Comparison of ENCODE assay signal across 17 cellular contexts in the genomic region with DNA sequence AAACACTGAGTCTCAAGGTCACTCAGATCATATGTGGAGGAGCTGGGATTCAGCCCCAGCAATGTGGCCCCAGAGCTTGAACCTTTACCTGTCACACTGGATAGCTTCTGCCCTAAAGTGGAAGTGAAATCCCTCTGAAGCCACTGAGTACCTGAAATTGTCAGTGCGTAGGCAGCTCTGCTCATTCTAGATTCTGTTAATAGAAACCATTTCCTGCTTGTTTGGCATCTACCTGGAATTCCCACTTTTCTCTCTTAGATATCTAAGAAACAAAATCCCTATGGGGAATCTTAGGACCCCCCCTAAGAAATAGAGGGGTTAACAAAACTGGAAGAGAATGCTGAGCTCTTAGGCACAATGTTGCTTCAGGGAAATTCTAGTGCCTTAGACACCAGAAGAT. TPM values are rescaled to one million over a fixed set of nuclear protein-coding genes. Genes with fewer than 3 reads are reported as not detected.
A peak's percentile ranks its signal among the peaks of the same experiment; 100 is the strongest.
DNase-seq lines count a peak whose midpoint lies in the region; ATAC-seq, FAIRE-seq and TF ChIP-seq lines count a peak whose summit lies in the region.
"Had no signal": no experiment of that assay in that cellular context is flagged by ENCODE, and none has a peak within 500 bp of the region (broad histone marks: within the 10 kb centered on the region; RNA-seq: fewer than 3 reads in every experiment).

No MANE protein-coding gene starts in this region.

- no peak overlapping the region for H3K4me3 Mint-ChIP-seq in CD4-positive, alpha-beta T cell
- H3K4me3 Mint-ChIP-seq: immature natural killer cell, neural crest cell had no signal

- 0% methylated on average over 1 of the region's 1 CpG for WGBS in GM12878 (ENCODE audit: insufficient coverage, insufficient replicate concordance, low lambda C conversion rate, missing lambda C conversion rate)

- no peak for TF ChIP-seq EP300 in GM12878 (IDR thresholded peaks at IDR 0.05; ENCODE audit: borderline replicate concordance in 1 of 2, control insufficient read depth in 1 of 2, low read depth in 2 of 2, low read length in 2 of 2)

- peak; percentile 73 for ATAC-seq in GM18498 (IDR thresholded peaks at IDR 0.05; ENCODE audit: unreplicated experiment)
- ATAC-seq in GM19395 (IDR thresholded peaks at IDR 0.05; ENCODE audit: unreplicated experiment): peak; percentile 77
- peak; percentile 77 for ATAC-seq in HG02852 (IDR thresholded peaks at IDR 0.05; ENCODE audit: unreplicated experiment)
- peak; percentile 93 for ATAC-seq in GM12878
- ATAC-seq in CD4-positive, alpha-beta T cell (ENCODE audit: poor library complexity): no peak
- ATAC-seq in GM21381 (IDR thresholded peaks at IDR 0.05; ENCODE audit: unreplicated experiment): no peak
- ATAC-seq: gastroesophageal sphincter had no signal

- H3K4me1 Mint-ChIP-seq in CD4-positive, alpha-beta T cell (ENCODE audit: low read depth): no peaks in the 10 kb centered on the region
- H3K4me1 Mint-ChIP-seq: immature natural killer cell had no signal

- H3K9ac ChIP-seq in GM12878 (ENCODE audit: control insufficient read depth, insufficient read depth, low read length): no peak overlapping the region

- in situ Hi-C loops in GM12878 (cut with MboI): no loop called here

- CTCF ChIA-PET in GM12878 (lab: Yijun Ruan, JAX): interaction anchor here (0.6 to 3.7 kb wide), 13 partner anchors 12 to 465 kb away, joined by 3 to 36 read pairs (median 4); no protein-coding TSS in a partner anchor
- CTCF ChIA-PET in CD4-positive, alpha-beta T cell (lab: Charles Lee): no interaction called here

- H3K9me3 Mint-ChIP-seq in CD4-positive, alpha-beta T cell: no peaks in the 10 kb centered on the region
- H3K9me3 Mint-ChIP-seq: immature natural killer cell, neural crest cell had no signal

- no peaks in the 10 kb centered on the region for H3K27me3 Mint-ChIP-seq in CD4-positive, alpha-beta T cell

- POLR2A ChIA-PET in GM12878 (lab: Charles Lee): interaction anchor here (0.5 to 1.3 kb wide), 7 partner anchors 9 to 128 kb away, joined by 3 to 5 read pairs (median 3); no protein-coding TSS in a partner anchor
- POLR2A ChIA-PET in CD4-positive, alpha-beta T cell (lab: Charles Lee): interaction anchor here (0.7 kb wide), 1 partner anchor 21 kb away, joined by 3 read pairs; no protein-coding TSS in a partner anchor

- H3K9me3 ChIP-seq in GM12878 (replicated peaks; ENCODE audit: control insufficient read depth, insufficient read depth, low read length): no peaks in the 10 kb centered on the region; the same call in 2 of the 3 replicates
- H3K9me3 ChIP-seq in CD4-positive, alpha-beta T cell (ENCODE audit: control insufficient read depth, low read length): no peaks in the 10 kb centered on the region
- H3K9me3 ChIP-seq: gastroesophageal sphincter, transverse colon had no signal

- H3K4me1 ChIP-seq in GM12878 (ENCODE audit: control insufficient read depth, insufficient read depth, low read length): peaks cover 18% of the 10 kb centered on the region
- H3K4me1 ChIP-seq: gastroesophageal sphincter, transverse colon had no signal

- intact Hi-C loops in GM12878 (cut with micrococcal nuclease; ENCODE audit: unreplicated experiment): no loop called here
- intact Hi-C loops in CD4-positive, alpha-beta T cell (cut with DNase I, micrococcal nuclease): loop anchor here in 1 of 2 experiments (10.0 kb wide), 1 partner anchor 48 kb away; no protein-coding TSS in a partner anchor

- H3K27ac Mint-ChIP-seq in CD4-positive, alpha-beta T cell: no peak overlapping the region
- H3K27ac Mint-ChIP-seq: immature natural killer cell had no signal

- no peak overlapping the region for H2AFZ ChIP-seq in GM12878 (ENCODE audit: control insufficient read depth, low read depth, low read length)

- peak overlapping the region; percentile 80 for H3K27ac ChIP-seq in GM12878 (ENCODE audit: control insufficient read depth, insufficient read depth)
- H3K27ac ChIP-seq in CD4-positive, alpha-beta T cell (ENCODE audit: low read depth, low read length): no peak overlapping the region
- H3K27ac ChIP-seq: gastroesophageal sphincter, transverse colon had no signal

- TF ChIP-seq CTCF in GM12878 (IDR thresholded peaks at IDR 0.05 in 2 of 3, conservative IDR thresholded peaks at IDR 0.05 in 1 of 3; ENCODE audit: control insufficient read depth in 2 of 3, extremely low read depth in 1 of 3, insufficient read depth in 1 of 3, low read depth in 3 of 3, low read length in 3 of 3): no peak
- TF ChIP-seq CTCF in CD4-positive, alpha-beta T cell (IDR thresholded peaks at IDR 0.05): no peak

- H3K36me3 Mint-ChIP-seq in CD4-positive, alpha-beta T cell (ENCODE audit: low read depth): peaks cover 96% of the 10 kb centered on the region

- peak; percentile 87 for FAIRE-seq in GM12878 (lab: Jason Lieb, UNC)
- FAIRE-seq: endothelial cell of umbilical vein, TTC549 had no signal

- no peak for TF ChIP-seq RAD21 in GM12878 (IDR thresholded peaks at IDR 0.05; ENCODE audit: insufficient read depth, low read depth, low read length)

- no peaks in the 10 kb centered on the region for H3K27me3 ChIP-seq in GM12878 (replicated peaks in 1 of 2; ENCODE audit: control insufficient read depth in 2 of 2, insufficient read depth in 2 of 2, low read length in 1 of 2)
- no peaks in the 10 kb centered on the region for H3K27me3 ChIP-seq in CD4-positive, alpha-beta T cell (ENCODE audit: control insufficient read depth, insufficient read depth, low read length)
- H3K27me3 ChIP-seq: gastroesophageal sphincter, transverse colon had no signal

- no TSS peak for BruUV-seq in GM12878 (replicated peaks; lab: Mats Ljungman, UMichigan)

- H3K4me2 ChIP-seq in GM12878 (ENCODE audit: control insufficient read depth, insufficient read depth): peak overlapping the region; percentile 73

- no peak for TF ChIP-seq POLR2A in GM12878 (IDR thresholded peaks at IDR 0.05; ENCODE audit: low read depth, low read length)

- RAD21 ChIA-PET in GM12878 (lab: Charles Lee; ENCODE audit: unreplicated experiment): interaction anchor here (0.8 to 2.0 kb wide), 14 partner anchors 8 to 464 kb away, joined by 3 to 27 read pairs (median 4); no protein-coding TSS in a partner anchor

- DNase-seq in GM12878 (ENCODE audit: low read depth, low spot score) (peak; percentile 56), iPS-NIHi11 (ENCODE audit: low spot score) (no peak)
- DNase-seq in CD4-positive, alpha-beta T cell: no peak
- DNase-seq: C1 segment of cervical spinal cord, immature natural killer cell, KG1, NCI-H345, transverse colon had no signal

- H3K4me3 ChIP-seq in GM12878: no peak overlapping the region
- H3K4me3 ChIP-seq: gastroesophageal sphincter, transverse colon had no signal

- H4K20me1 ChIP-seq in GM12878 (ENCODE audit: control insufficient read depth, insufficient read depth): no peaks in the 10 kb centered on the region

- SMC1A ChIA-PET in GM12878 (lab: Charles Lee; ENCODE audit: uncharacterized antibody, unreplicated experiment): interaction anchor here (0.6 to 5.0 kb wide), 22 partner anchors 9 to 518 kb away, joined by 3 to 43 read pairs (median 4); no protein-coding TSS in a partner anchor

- no peaks in the 10 kb centered on the region for H3K79me2 ChIP-seq in GM12878 (ENCODE audit: control insufficient read depth, insufficient read depth, low read length)

- H3K36me3 ChIP-seq in GM12878 (ENCODE audit: control insufficient read depth in 2 of 2, insufficient read depth in 2 of 2, low read length in 1 of 2): peaks cover 10 to 28% of the 10 kb centered on the region in 2 experiments

TF ChIP-seq in GM12878, 131 proteins besides CTCF, POLR2A, EP300 and RAD21 (continues in another document):
- TF ChIP-seq NRF1 (conservative IDR thresholded peaks at IDR 0.05; ENCODE audit: low read depth, low read length): no peak
- TF ChIP-seq NR2F1 (conservative IDR thresholded peaks at IDR 0.05): 0 out of 2 replicates have a peak, but pooled peaks have one; percentile 18
- TF ChIP-seq PKNOX1 (IDR thresholded peaks at IDR 0.05): no peak

RNA-seq across cellular contexts. Expression of gene FBXL22, which starts 29.8 kb away (rescaled TPM):
- 1.2 and 2.1 TPM in 2 replicates for total RNA-seq in GM12878 (2013; cell fraction: nucleolus; rRNA removed)
- total RNA-seq in GM12878 (2014; rRNA removed) (0.62 and 0.87 TPM in 2 replicates), GM12878 (2014; rRNA removed; fragmentation: Illumina TruSeq; extraction: Trizol) (0.28 and 0.40 TPM in 2 replicates), GM12878 (2021) (0.45 and 0.82 TPM in 2 replicates)
- polyA plus RNA-seq in GM12878 (2011; ENCODE audit: low read depth): 0.16 TPM
- polyA plus RNA-seq in GM12878 (2011; rRNA removed) (0.10 and 0.24 TPM in 2 replicates), GM12878 (2014; fragmentation: Illumina TruSeq; extraction: Trizol) (0.24 and 0.41 TPM in 2 replicates), GM12878 (2014; fragmentation: Nextera tagmentation; extraction: Ambion mirVana) (under 1 TPM; 0.05 to 0.07 TPM), GM12878 (2014; rRNA removed) (0.34 and 0.67 TPM in 2 replicates), GM12878 (2016; fragmentation: Nextera tagmentation; extraction: Ambion mirVana) (1 to 10 TPM; 2.4 to 2.6 TPM)
- 0.12 and 0.28 TPM in 2 replicates for polyA plus RNA-seq in GM12878 (2011; cell fraction: cytosol; rRNA removed)
- polyA plus RNA-seq in GM12878 (2011; cell fraction: nucleus; rRNA removed): 0.52 and 0.76 TPM in 2 replicates
- polyA plus RNA-seq in GM12878 (2012): 0.52 and 0.57 TPM in 2 replicates
- polyA minus RNA-seq in GM12878 (2011; rRNA and poly(A)+ RNA removed): 0.46 and 0.51 TPM in 2 replicates
- 1.7 TPM in 1 of 2 replicates, not detected in the other for polyA minus RNA-seq in GM12878 (2011; cell fraction: cytosol; rRNA and poly(A)+ RNA removed)
- polyA minus RNA-seq in GM12878 (2011; cell fraction: nucleus; rRNA and poly(A)+ RNA removed): 2.1 and 2.8 TPM in 2 replicates
- total RNA-seq in CD4-positive, alpha-beta T cell: 1 to 10 TPM in 1 of 2 experiments, under 1 TPM in 1; 0.66 to 1.6 TPM
- total RNA-seq: endothelial cell of umbilical vein, SK-MEL-5 had no signal

Comparison
In these comparisons a context has a peak if more than half of its experiments do, and no peak if none do; other contexts are left out.
1. ATAC-seq: peak in GM18498 (single experiment), GM19395 (single experiment), HG02852 (single experiment) and GM12878 (single experiment); none in CD4-positive, alpha-beta T cell (single experiment) and GM21381 (single experiment).